8 cellular contexts compared by ENCODE assay signal in the genomic region with DNA sequence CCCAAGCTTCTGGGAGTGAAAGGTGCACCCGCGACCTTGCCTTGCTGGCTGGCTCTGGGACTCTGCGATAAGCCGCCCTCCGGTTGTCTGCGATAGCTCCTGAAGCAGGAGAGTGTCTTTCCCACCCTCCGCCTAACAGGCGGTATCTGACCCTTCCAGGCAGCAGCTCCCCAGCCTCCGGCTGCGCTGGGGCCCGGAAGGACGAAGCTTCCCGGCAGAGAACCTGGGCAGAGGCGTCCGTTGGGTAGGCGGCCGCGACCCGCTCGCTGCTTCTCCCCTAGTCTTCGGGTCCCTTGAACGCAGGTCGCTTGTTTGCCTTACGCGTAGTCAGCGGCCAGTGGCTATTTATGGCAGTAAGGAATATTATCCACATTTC. TPM values are rescaled to one million over a fixed set of nuclear protein-coding genes. Genes with fewer than 3 reads are reported as not detected.
A peak's percentile ranks its signal among the peaks of the same experiment; 100 is the strongest.
DNase-seq lines count a peak whose midpoint lies in the region; ATAC-seq and TF ChIP-seq lines count a peak whose summit lies in the region.

No MANE protein-coding gene starts in this region.

- no peak overlapping the region for H3K9ac ChIP-seq in mammary epithelial cell (ENCODE audit: insufficient read depth, low read length)

- H3K27me3 ChIP-seq in mammary epithelial cell (ENCODE audit: insufficient read depth, low read length): no peaks in the 10 kb centered on the region

- H3K27me3 Mint-ChIP-seq in activated CD4-positive, alpha-beta T cell treated with anti-CD3 and anti-CD28 coated beads, Interleukin-2, amount 10 ng/mL, durations not matched to agents 7 days and 5 days: no peaks in the 10 kb centered on the region

- H2AFZ ChIP-seq in mammary epithelial cell (ENCODE audit: low read depth, low read length): peak overlapping the region; percentile 96

- peak overlapping the region; percentile 97 for H3K4me3 Mint-ChIP-seq in activated CD4-positive, alpha-beta T cell treated with anti-CD3 and anti-CD28 coated beads, Interleukin-2, amount 10 ng/mL, durations not matched to agents 7 days and 5 days

- H3K27ac ChIP-seq in mammary epithelial cell (ENCODE audit: insufficient read depth, low read depth, low read length) (peak overlapping the region; percentile 94), substantia nigra (ENCODE audit: low read depth, low read length, poor library complexity, severe bottlenecking) (peak overlapping the region; percentile 88)

- peak overlapping the region; percentile 100 for H3K27ac Mint-ChIP-seq in activated CD4-positive, alpha-beta T cell treated with anti-CD3 and anti-CD28 coated beads, Interleukin-2, amount 10 ng/mL, durations not matched to agents 7 days and 5 days

- dilution Hi-C loops in mammary epithelial cell (cut with HindIII; ENCODE audit: low sequenced_read_pairs): no loop called here

- CTCF ChIA-PET in activated CD4-positive, alpha-beta T cell treated with anti-CD3 and anti-CD28 coated beads, Interleukin-2, amount 10 ng/mL, durations not matched to agents 7 days and 5 days (lab: Charles Lee): interaction anchor here (0.8 to 2.0 kb wide), 5 partner anchors 14 to 48 kb away, joined by 3 to 7 read pairs (median 5); a partner anchor contains a TSS
- CTCF ChIA-PET in mammary epithelial cell (lab: Charles Lee; ENCODE audit: low non-redundant PET): no interaction called here

- in situ Hi-C loops in mammary epithelial cell (cut with MboI; ENCODE audit: low sequenced_read_pairs in 2 of 2): no loop called here

- POLR2A ChIA-PET in activated CD4-positive, alpha-beta T cell treated with anti-CD3 and anti-CD28 coated beads, Interleukin-2, amount 10 ng/mL, durations not matched to agents 7 days and 5 days (lab: Charles Lee): interaction anchor here (0.6 kb wide), 2 partner anchors 139 to 1783 kb away, joined by 3 to 4 read pairs; no protein-coding TSS in a partner anchor

- ATAC-seq in HG02759 (IDR thresholded peaks at IDR 0.05; ENCODE audit: unreplicated experiment) (peak; percentile 29), left lobe of liver (peak; percentile 48)

- peak overlapping the region; percentile 87 for H3K4me2 ChIP-seq in mammary epithelial cell (ENCODE audit: insufficient read depth, low read depth, low read length)

- peaks cover 43% of the 10 kb centered on the region for H3K36me3 Mint-ChIP-seq in activated CD4-positive, alpha-beta T cell treated with anti-CD3 and anti-CD28 coated beads, Interleukin-2, amount 10 ng/mL, durations not matched to agents 7 days and 5 days (ENCODE audit: low read depth)

- TF ChIP-seq CTCF in mammary epithelial cell (conservative IDR thresholded peaks at IDR 0.05 in 1 of 2, IDR thresholded peaks at IDR 0.05 in 1 of 2; ENCODE audit: extremely low read depth in 1 of 2, insufficient read depth in 1 of 2, low read depth in 1 of 2, low read length in 2 of 2): no peak

- no peak for DNase-seq in activated CD4-positive, alpha-beta T cell treated with anti-CD3 and anti-CD28 coated beads, Interleukin-2, amount 10 ng/mL, durations not matched to agents 7 days and 5 days
- no peak for DNase-seq in activated CD4-positive, alpha-beta T cell treated with anti-CD3 and anti-CD28 coated beads for 48 hours
- DNase-seq in NCI-H2227 (lab: John Stamatoyannopoulos, UW; ENCODE audit: unreplicated experiment) (peak; percentile 84), mammary epithelial cell (no peak), left lobe of liver (ENCODE audit: low spot score) (no peak), substantia nigra (lab: John Stamatoyannopoulos, UW) (peak in 13 of 49 donors; percentile 31 to 81 (median 48)), inferior parietal cortex (ENCODE audit: extremely low spot score) (no peak)

- H3K9me3 ChIP-seq in mammary epithelial cell (replicated peaks; ENCODE audit: insufficient read depth, low read length): peaks cover 3% of the 10 kb centered on the region

- no peaks in the 10 kb centered on the region for H3K9me3 Mint-ChIP-seq in activated CD4-positive, alpha-beta T cell treated with anti-CD3 and anti-CD28 coated beads, Interleukin-2, amount 10 ng/mL, durations not matched to agents 7 days and 5 days

- H3K79me2 ChIP-seq in mammary epithelial cell (ENCODE audit: insufficient read depth, low read length): peaks cover 16% of the 10 kb centered on the region

- H3K4me3 ChIP-seq in mammary epithelial cell (replicated peaks in 1 of 3; ENCODE audit: insufficient read depth in 1 of 3, low read depth in 2 of 3, low read length in 3 of 3): peak overlapping the region; percentile 68 to 79 (median 68)

- BruUV-seq in mammary epithelial cell (replicated peaks; lab: Mats Ljungman, UMichigan): TSS peak; percentile 33

- peaks cover 58% of the 10 kb centered on the region for H3K4me1 Mint-ChIP-seq in activated CD4-positive, alpha-beta T cell treated with anti-CD3 and anti-CD28 coated beads, Interleukin-2, amount 10 ng/mL, durations not matched to agents 7 days and 5 days

- intact Hi-C loops in mammary epithelial cell (cut with micrococcal nuclease): loop anchor here (5.0 kb wide), 1 partner anchor 82 kb away; no protein-coding TSS in a partner anchor

- WGBS in mammary epithelial cell (ENCODE audit: low coverage, missing lambda C conversion rate): 5% methylated on average over 8 of the region's 26 CpGs

- H3K4me1 ChIP-seq in mammary epithelial cell (ENCODE audit: insufficient read depth, low read length): peaks cover 17% of the 10 kb centered on the region

- no peaks in the 10 kb centered on the region for H3K36me3 ChIP-seq in mammary epithelial cell (ENCODE audit: insufficient read depth, low read length)

- H4K20me1 ChIP-seq in mammary epithelial cell (ENCODE audit: insufficient read depth, low read length): no peaks in the 10 kb centered on the region

RNA-seq across cellular contexts. Expression of a gene that starts 0.4 kb away (rescaled TPM):
- 10 to 100 TPM; 35.5 to 45.9 TPM for total RNA-seq in activated CD4-positive, alpha-beta T cell treated with anti-CD3 and anti-CD28 coated beads, Interleukin-2, amount 10 ng/mL, durations not matched to agents 7 days and 5 days
- total RNA-seq in mammary epithelial cell (10 to 100 TPM; 43.3 to 52.1 TPM), left lobe of liver (21.3 TPM)
- 12.1 TPM for polyA plus RNA-seq in mammary epithelial cell
- 63.2 TPM for polyA minus RNA-seq in mammary epithelial cell

RNA-seq across cellular contexts. Expression of a gene that starts 35.8 kb away (rescaled TPM):
- total RNA-seq in activated CD4-positive, alpha-beta T cell treated with anti-CD3 and anti-CD28 coated beads, Interleukin-2, amount 10 ng/mL, durations not matched to agents 7 days and 5 days: 1 to 10 TPM; 6.6 to 6.9 TPM
- total RNA-seq in mammary epithelial cell (10 to 100 TPM; 25.8 to 36.2 TPM), left lobe of liver (25.3 TPM)
- 27.6 TPM for polyA plus RNA-seq in mammary epithelial cell
- 45.6 TPM for polyA minus RNA-seq in mammary epithelial cell
